20 cellular contexts compared by ENCODE assay signal in genomic region chr3:38361496-38361895, GRCh38. TPM values are rescaled to one million over a fixed set of nuclear protein-coding genes. Genes with fewer than 3 reads are reported as not detected.
DNase-seq lines count a peak whose midpoint lies in the region; ATAC-seq and TF ChIP-seq lines count a peak whose summit lies in the region.
"Had no signal": no experiment of that assay in that cellular context is flagged by ENCODE, and none has a peak within 500 bp of the region (broad histone marks: within the 10 kb centered on the region; RNA-seq: fewer than 3 reads in every experiment).

No MANE protein-coding gene starts in this region.

- ATAC-seq in activated CD8-positive, alpha-beta memory T cell treated with anti-CD3 and anti-CD28 coated beads, Interleukin-2, amount 10 ng/mL, durations not matched to agents 7 days and 5 days = no peak
- ATAC-seq: A549 had no signal

- H3K27me3 Mint-ChIP-seq in activated CD8-positive, alpha-beta memory T cell treated with anti-CD3 and anti-CD28 coated beads, Interleukin-2, amount 10 ng/mL, durations not matched to agents 7 days and 5 days = no peaks in the 10 kb centered on the region
- H3K27me3 Mint-ChIP-seq in endothelial cell (ENCODE audit: unreplicated experiment) (peaks cover 1% of the 10 kb centered on the region), CD14-positive monocyte (ENCODE audit: low read depth in 3 of 3) (peaks cover 0 to 1% (median 0%) of the 10 kb centered on the region in 3 donors)
- H3K27me3 Mint-ChIP-seq: B cell; CD4-positive, alpha-beta memory T cell; CD4-positive, CD25-positive, alpha-beta regulatory T cell; CD8-positive, alpha-beta memory T cell had no signal

- H3K36me3 Mint-ChIP-seq in activated CD8-positive, alpha-beta memory T cell treated with anti-CD3 and anti-CD28 coated beads, Interleukin-2, amount 10 ng/mL, durations not matched to agents 7 days and 5 days = peaks cover 12% of the 10 kb centered on the region
- H3K36me3 Mint-ChIP-seq in endothelial cell (ENCODE audit: low read depth, unreplicated experiment) (peaks cover 16% of the 10 kb centered on the region), CD14-positive monocyte (peaks cover 27 to 38% of the 10 kb centered on the region in 2 donors)
- H3K36me3 Mint-ChIP-seq: CD4-positive, alpha-beta memory T cell; CD4-positive, CD25-positive, alpha-beta regulatory T cell had no signal

- intact Hi-C loops in CD14-positive monocyte (cut with micrococcal nuclease) = no loop called here

- no peak overlapping the region for H3K27ac Mint-ChIP-seq in activated CD8-positive, alpha-beta memory T cell treated with anti-CD3 and anti-CD28 coated beads, Interleukin-2, amount 10 ng/mL, durations not matched to agents 7 days and 5 days
- peak overlapping the region; percentile 53 for H3K27ac Mint-ChIP-seq in endothelial cell (ENCODE audit: unreplicated experiment)
- H3K27ac Mint-ChIP-seq in CD14-positive monocyte = peak overlapping the region in 1 of 7 donors; percentile 49
- H3K27ac Mint-ChIP-seq: B cell; CD8-positive, alpha-beta memory T cell had no signal

- peaks cover 11% of the 10 kb centered on the region for H3K4me1 Mint-ChIP-seq in activated CD8-positive, alpha-beta memory T cell treated with anti-CD3 and anti-CD28 coated beads, Interleukin-2, amount 10 ng/mL, durations not matched to agents 7 days and 5 days
- H3K4me1 Mint-ChIP-seq in endothelial cell (ENCODE audit: unreplicated experiment) (peaks cover 9% of the 10 kb centered on the region), CD14-positive monocyte (no peaks in the 10 kb centered on the region)
- H3K4me1 Mint-ChIP-seq: B cell had no signal

- peak; percentile 33 for DNase-seq in activated CD8-positive, alpha-beta memory T cell treated with anti-CD3 and anti-CD28 coated beads for 24 hours
- no peak for DNase-seq in activated CD8-positive, alpha-beta memory T cell treated with anti-CD3 and anti-CD28 coated beads, Interleukin-2, amount 10 ng/mL, durations not matched to agents 7 days and 5 days
- no peak for DNase-seq in endothelial cell (ENCODE audit: low spot score)
- DNase-seq in mesenteric fat pad (ENCODE audit: low spot score) = peak; percentile 75
- DNase-seq in CD14-positive monocyte (ENCODE audit: low spot score) = no peak
- DNase-seq in pons (ENCODE audit: low spot score) = no peak
- DNase-seq: AML-193; CD4-positive, alpha-beta memory T cell; CD4-positive, CD25-positive, alpha-beta regulatory T cell; CD8-positive, alpha-beta memory T cell; COR-L47; DMS 273 treated with DMSO at 0.1 percent for 48 hours; DMS153; DMS53; DMS79; DND-41; EL; GDM1 had no signal

- no peaks in the 10 kb centered on the region for H3K9me3 Mint-ChIP-seq in activated CD8-positive, alpha-beta memory T cell treated with anti-CD3 and anti-CD28 coated beads, Interleukin-2, amount 10 ng/mL, durations not matched to agents 7 days and 5 days (ENCODE audit: low read depth)
- H3K9me3 Mint-ChIP-seq in endothelial cell (ENCODE audit: unreplicated experiment) = no peaks in the 10 kb centered on the region
- peaks cover 0 to 4% (median 2%) of the 10 kb centered on the region in 7 donors for H3K9me3 Mint-ChIP-seq in CD14-positive monocyte
- H3K9me3 Mint-ChIP-seq: CD4-positive, alpha-beta memory T cell; CD4-positive, CD25-positive, alpha-beta regulatory T cell; CD8-positive, alpha-beta memory T cell had no signal

- H3K4me3 Mint-ChIP-seq in activated CD8-positive, alpha-beta memory T cell treated with anti-CD3 and anti-CD28 coated beads, Interleukin-2, amount 10 ng/mL, durations not matched to agents 7 days and 5 days = no peak overlapping the region
- H3K4me3 Mint-ChIP-seq in endothelial cell (ENCODE audit: unreplicated experiment) (no peak overlapping the region), CD14-positive monocyte (no peak overlapping the region)
- H3K4me3 Mint-ChIP-seq: B cell; CD4-positive, alpha-beta memory T cell; CD4-positive, CD25-positive, alpha-beta regulatory T cell; CD8-positive, alpha-beta memory T cell had no signal

- CTCF ChIA-PET in activated CD8-positive, alpha-beta memory T cell treated with anti-CD3 and anti-CD28 coated beads, Interleukin-2, amount 10 ng/mL, durations not matched to agents 7 days and 5 days (lab: Charles Lee) = no interaction called here

- TF ChIP-seq CTCF in endothelial cell (IDR thresholded peaks at IDR 0.05; ENCODE audit: unreplicated experiment) (no peak), CD14-positive monocyte (IDR thresholded peaks at IDR 0.05) (no peak)

RNA-seq across cellular contexts. Expression of gene XYLB, which starts 14.9 kb away (rescaled TPM):
- total RNA-seq in activated CD8-positive, alpha-beta memory T cell treated with anti-CD3 and anti-CD28 coated beads, Interleukin-2, amount 10 ng/mL, durations not matched to agents 7 days and 5 days = 1 to 10 TPM; 5.2 to 6.9 TPM
- total RNA-seq in endothelial cell (ENCODE audit: unreplicated experiment) = 2.4 TPM
- total RNA-seq in mesenteric fat pad = 5.2 TPM
- under 1 TPM; 0.60 to 0.74 TPM for polyA plus RNA-seq in CD14-positive monocyte

Comparison
In these comparisons a context has a peak if more than half of its experiments do, and no peak if none do; other contexts are left out.
1. DNase-seq: peak in activated CD8-positive, alpha-beta memory T cell treated with anti-CD3 and anti-CD28 coated beads for 24 hours (single experiment) and mesenteric fat pad (single experiment); none in activated CD8-positive, alpha-beta memory T cell treated with anti-CD3 and anti-CD28 coated beads, Interleukin-2, amount 10 ng/mL, durations not matched to agents 7 days and 5 days (single experiment), endothelial cell (single experiment), CD14-positive monocyte (single experiment) and pons (single experiment).